Comparison of ENCODE assay signal across 8 cellular contexts in the genomic region with DNA sequence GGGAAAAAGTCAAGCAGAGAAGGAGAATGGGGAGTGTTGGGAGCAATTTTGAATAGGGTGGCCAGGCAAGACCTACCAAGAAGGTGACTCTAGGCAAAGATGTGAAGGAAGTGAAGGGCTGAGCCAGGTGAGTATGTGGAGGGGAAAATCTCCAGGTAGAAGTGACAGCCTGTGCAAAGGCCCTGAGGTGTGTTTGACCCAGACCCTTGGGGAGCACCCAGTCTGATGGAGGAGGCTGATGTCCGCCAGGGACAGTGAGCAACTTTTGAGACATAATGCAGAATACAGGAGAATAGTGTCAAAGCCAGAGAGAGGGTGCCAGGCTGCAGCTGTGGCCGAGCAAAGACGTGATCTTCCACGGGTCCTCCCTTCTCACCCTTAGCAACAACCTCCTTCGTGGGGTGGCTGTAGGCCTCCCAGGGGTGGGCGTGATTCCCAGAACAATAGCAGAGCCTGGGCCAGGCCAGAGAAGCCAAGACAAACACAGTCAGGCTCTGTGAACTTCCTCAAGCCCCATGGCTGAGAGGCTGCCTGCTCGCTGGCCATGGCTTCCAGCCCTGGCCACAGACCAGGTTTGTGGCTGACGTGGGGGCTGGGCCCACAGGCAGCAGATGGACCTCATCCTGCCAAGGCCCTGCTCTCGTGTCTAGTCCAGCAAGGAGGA. TPM values are rescaled to one million over a fixed set of nuclear protein-coding genes. Genes with fewer than 3 reads are reported as not detected.
DNase-seq lines count a peak whose midpoint lies in the region; ATAC-seq and TF ChIP-seq lines count a peak whose summit lies in the region.

No MANE protein-coding gene starts in this region.

- H3K9me3 Mint-ChIP-seq in activated naive CD8-positive, alpha-beta T cell treated with anti-CD3 and anti-CD28 coated beads, Interleukin-2, amount 10 ng/mL, durations not matched to agents 7 days and 5 days = no peaks in the 10 kb centered on the region

- no peak overlapping the region for H3K4me3 ChIP-seq in Peyer's patch

- POLR2A ChIA-PET in activated naive CD8-positive, alpha-beta T cell treated with anti-CD3 and anti-CD28 coated beads, Interleukin-2, amount 10 ng/mL, durations not matched to agents 7 days and 5 days (lab: Charles Lee) = interaction anchor here (0.7 to 2.6 kb wide), 2 partner anchors 29 to 185 kb away, joined by 6 read pairs; no protein-coding TSS in a partner anchor

- H3K4me1 Mint-ChIP-seq in activated naive CD8-positive, alpha-beta T cell treated with anti-CD3 and anti-CD28 coated beads, Interleukin-2, amount 10 ng/mL, durations not matched to agents 7 days and 5 days = peaks cover 10% of the 10 kb centered on the region

- H3K36me3 ChIP-seq in Peyer's patch = peaks cover 0 to 83% (median 0%) of the 10 kb centered on the region in 3 donors

- peak; percentile 67 for DNase-seq in H4 (ENCODE audit: low spot score)
- no peak for DNase-seq in activated naive CD8-positive, alpha-beta T cell treated with anti-CD3 and anti-CD28 coated beads, Interleukin-2, amount 10 ng/mL, durations not matched to agents 7 days and 5 days
- DNase-seq in Right ventricle myocardium superior = peak; percentile 88
- DNase-seq in renal cortical epithelial cell (ENCODE audit: low read depth) = peak; percentile 91
- DNase-seq in NCI-H187 treated with DMSO at 0.1 percent for 48 hours (lab: John Stamatoyannopoulos, UW) = no peak
- no peak for DNase-seq in Peyer's patch
- DNase-seq in foreskin keratinocyte = no peak

- peaks cover 11% of the 10 kb centered on the region for H3K36me3 Mint-ChIP-seq in activated naive CD8-positive, alpha-beta T cell treated with anti-CD3 and anti-CD28 coated beads, Interleukin-2, amount 10 ng/mL, durations not matched to agents 7 days and 5 days

- H3K4me3 Mint-ChIP-seq in activated naive CD8-positive, alpha-beta T cell treated with anti-CD3 and anti-CD28 coated beads, Interleukin-2, amount 10 ng/mL, durations not matched to agents 7 days and 5 days = no peak overlapping the region

- no peak for ATAC-seq in activated naive CD8-positive, alpha-beta T cell treated with anti-CD3 and anti-CD28 coated beads, Interleukin-2, amount 10 ng/mL, durations not matched to agents 7 days and 5 days (ENCODE audit: low read depth)
- peak; percentile 85 for ATAC-seq in Right ventricle myocardium superior (ENCODE audit: poor library complexity)
- ATAC-seq in HG02588 (IDR thresholded peaks at IDR 0.05; ENCODE audit: unreplicated experiment) = no peak
- no peak for ATAC-seq in foreskin keratinocyte

- intact Hi-C loops in Right ventricle myocardium superior (cut with DNase I) = no loop called here

- H3K27ac ChIP-seq in Peyer's patch (peak overlapping the region in 1 of 4 donors; percentile 19), foreskin keratinocyte (no peak overlapping the region)

- H3K27me3 ChIP-seq in Peyer's patch (no peaks in the 10 kb centered on the region), foreskin keratinocyte (no peaks in the 10 kb centered on the region)

- no peak for TF ChIP-seq CTCF in Peyer's patch (IDR thresholded peaks at IDR 0.05)
- no peak for TF ChIP-seq CTCF in foreskin keratinocyte (conservative IDR thresholded peaks at IDR 0.05)

- no peak for TF ChIP-seq POLR2A in Peyer's patch (IDR thresholded peaks at IDR 0.05)

- no peaks in the 10 kb centered on the region for H3K27me3 Mint-ChIP-seq in activated naive CD8-positive, alpha-beta T cell treated with anti-CD3 and anti-CD28 coated beads, Interleukin-2, amount 10 ng/mL, durations not matched to agents 7 days and 5 days

- H3K27ac Mint-ChIP-seq in activated naive CD8-positive, alpha-beta T cell treated with anti-CD3 and anti-CD28 coated beads, Interleukin-2, amount 10 ng/mL, durations not matched to agents 7 days and 5 days = peak overlapping the region; percentile 51

- H3K4me1 ChIP-seq in Peyer's patch = no peaks in the 10 kb centered on the region
- H3K4me1 ChIP-seq in foreskin keratinocyte = peaks cover 15% of the 10 kb centered on the region

- H3K9me3 ChIP-seq in Peyer's patch = no peaks in the 10 kb centered on the region

RNA-seq across cellular contexts. Expression of a gene that starts 58.1 kb away (rescaled TPM):
- total RNA-seq in H4 (2014; rRNA removed; shearing (Covaris generic)) = 24.4 and 29.8 TPM in 2 replicates
- total RNA-seq in activated naive CD8-positive, alpha-beta T cell treated with anti-CD3 and anti-CD28 coated beads, Interleukin-2, amount 10 ng/mL, durations not matched to agents 7 days and 5 days = 10 to 100 TPM; 39.8 to 42.6 TPM
- total RNA-seq in Right ventricle myocardium superior (13.5 TPM), renal cortical epithelial cell (46.9 and 354 TPM in 2 replicates), Peyer's patch (100 to 1,000 TPM in 3 of 4 donors, 10 to 100 TPM in 1; 61.1 to 190 (median 150) TPM), foreskin keratinocyte (13.6 and 14.8 TPM in 2 replicates)
- polyA plus RNA-seq in foreskin keratinocyte = 4.7 and 5.0 TPM in 2 replicates

Comparison
In these comparisons a context has a peak if more than half of its experiments do, and no peak if none do; other contexts are left out.
1. DNase-seq: peak in H4 (single experiment), Right ventricle myocardium superior (single experiment) and renal cortical epithelial cell (single experiment); none in activated naive CD8-positive, alpha-beta T cell treated with anti-CD3 and anti-CD28 coated beads, Interleukin-2, amount 10 ng/mL, durations not matched to agents 7 days and 5 days (single experiment), NCI-H187 treated with DMSO at 0.1 percent for 48 hours (single experiment), Peyer's patch (0 of 3) and foreskin keratinocyte (0 of 2).